In genomic region chr1:218783916-218784315, GRCh38 we compare ENCODE assay signal across 30 cellular contexts.
"Had no signal": no experiment of that assay in that cellular context is flagged by ENCODE, and none has a peak within 500 bp of the region (broad histone marks: within the 10 kb centered on the region; RNA-seq: fewer than 3 reads in every experiment).

No MANE protein-coding gene starts in this region.

- H3K36me3 ChIP-seq: esophagus muscularis mucosa, gastroesophageal sphincter, heart right ventricle, neutrophil, right lobe of liver, thoracic aorta, tibial nerve, upper lobe of left lung had no signal

- H3K27ac ChIP-seq: coronary artery, esophagus muscularis mucosa, foreskin keratinocyte, gastroesophageal sphincter, heart right ventricle, neutrophil, parathyroid adenoma, right lobe of liver, thoracic aorta, tibial nerve, upper lobe of left lung had no signal

- H3K79me2 ChIP-seq: parathyroid adenoma had no signal

- H2AFZ ChIP-seq: parathyroid adenoma had no signal

- H3K9me3 Mint-ChIP-seq: memory B cell; naive B cell; stimulated activated naive B cell treated with anti-CD40 and anti-IgM and Interleukin-4, amounts not matched to agents 10 μg/mL and 1 μg/mL and 100 μg/mL, for 72 hours; stimulated activated naive CD8-positive, alpha-beta T cell treated with anti-CD3 and anti-CD28 coated beads, Interleukin-15, Interleukin-2, amounts not matched to agents 100 ng/mL and 50 ng/mL, for 24 hours had no signal

- H3K27me3 ChIP-seq: esophagus muscularis mucosa, foreskin keratinocyte, gastroesophageal sphincter, neutrophil, right lobe of liver, tibial nerve, upper lobe of left lung had no signal

- DNase-seq: dermis blood vessel endothelial cell; effector memory CD4-positive, alpha-beta T cell; foreskin keratinocyte; glutamatergic neuron; heart right ventricle; hippocampal formation; kidney; mucosa of descending colon; naive B cell; right lobe of liver; small intestine; stimulated activated CD4-positive, alpha-beta T cell treated with anti-CD3 and anti-CD28 coated beads, Interleukin-15, amount 100 ng/mL, for 24 hours; stimulated activated CD4-positive, alpha-beta T cell treated with anti-CD3 and anti-CD28 coated beads, Interleukin-2, amount 100 ng/mL, for 48 hours; stimulated activated naive B cell treated with anti-CD40 and anti-IgM and Interleukin-4, amounts not matched to agents 10 μg/mL and 1 μg/mL and 100 μg/mL, for 72 hours; upper lobe of left lung had no signal

- ATAC-seq: foreskin keratinocyte; gastroesophageal sphincter; heart right ventricle; left lobe of liver; mucosa of descending colon; natural killer cell treated with Interleukin-12 subunit alpha and Interleukin-12 subunit beta and Interleukin-15 and Interleukin-18, amount 100 ng/mL, for 72 hours; right lobe of liver; stimulated activated naive B cell treated with anti-CD40 and anti-IgM and Interleukin-4, amounts not matched to agents 10 μg/mL and 1 μg/mL and 100 μg/mL, for 72 hours had no signal

- H3K4me3 ChIP-seq: coronary artery, esophagus muscularis mucosa, gastroesophageal sphincter, heart right ventricle, lung, mucosa of descending colon, right lobe of liver, thoracic aorta, tibial nerve, upper lobe of left lung had no signal

- H3K36me3 Mint-ChIP-seq: memory B cell; mesothelial cell of epicardium; naive B cell; natural killer cell treated with Interleukin-12 subunit alpha and Interleukin-12 subunit beta and Interleukin-15 and Interleukin-18, amount 100 ng/mL, for 72 hours; stimulated activated naive B cell treated with anti-CD40 and anti-IgM and Interleukin-4, amounts not matched to agents 10 μg/mL and 1 μg/mL and 100 μg/mL, for 72 hours had no signal

- H3K27me3 Mint-ChIP-seq: naive B cell; natural killer cell treated with Interleukin-12 subunit alpha and Interleukin-12 subunit beta and Interleukin-15 and Interleukin-18, amount 100 ng/mL, for 72 hours; progenitor cell of endocrine pancreas; stimulated activated naive B cell treated with anti-CD40 and anti-IgM and Interleukin-4, amounts not matched to agents 10 μg/mL and 1 μg/mL and 100 μg/mL, for 72 hours; stimulated activated naive CD8-positive, alpha-beta T cell treated with anti-CD3 and anti-CD28 coated beads, Interleukin-15, Interleukin-2, amounts not matched to agents 100 ng/mL and 50 ng/mL, for 24 hours had no signal

- H3K4me1 Mint-ChIP-seq: memory B cell; naive B cell; stimulated activated naive B cell treated with anti-CD40 and anti-IgM and Interleukin-4, amounts not matched to agents 10 μg/mL and 1 μg/mL and 100 μg/mL, for 72 hours had no signal

- H3K4me1 ChIP-seq: foreskin keratinocyte, parathyroid adenoma, upper lobe of left lung had no signal

- H3K4me3 Mint-ChIP-seq: memory B cell; mesothelial cell of epicardium; naive B cell; natural killer cell treated with Interleukin-12 subunit alpha and Interleukin-12 subunit beta and Interleukin-15 and Interleukin-18, amount 100 ng/mL, for 72 hours; neural crest cell; stimulated activated naive B cell treated with anti-CD40 and anti-IgM and Interleukin-4, amounts not matched to agents 10 μg/mL and 1 μg/mL and 100 μg/mL, for 72 hours; stimulated activated naive CD8-positive, alpha-beta T cell treated with anti-CD3 and anti-CD28 coated beads, Interleukin-15, Interleukin-2, amounts not matched to agents 100 ng/mL and 50 ng/mL, for 24 hours had no signal

- H3K27ac Mint-ChIP-seq: memory B cell; mesothelial cell of epicardium; naive B cell; natural killer cell treated with Interleukin-12 subunit alpha and Interleukin-12 subunit beta and Interleukin-15 and Interleukin-18, amount 100 ng/mL, for 72 hours; progenitor cell of endocrine pancreas; stimulated activated naive B cell treated with anti-CD40 and anti-IgM and Interleukin-4, amounts not matched to agents 10 μg/mL and 1 μg/mL and 100 μg/mL, for 72 hours; stimulated activated naive CD8-positive, alpha-beta T cell treated with anti-CD3 and anti-CD28 coated beads, Interleukin-15, Interleukin-2, amounts not matched to agents 100 ng/mL and 50 ng/mL, for 24 hours had no signal
